28 cellular contexts compared by ENCODE assay signal in the genomic region with DNA sequence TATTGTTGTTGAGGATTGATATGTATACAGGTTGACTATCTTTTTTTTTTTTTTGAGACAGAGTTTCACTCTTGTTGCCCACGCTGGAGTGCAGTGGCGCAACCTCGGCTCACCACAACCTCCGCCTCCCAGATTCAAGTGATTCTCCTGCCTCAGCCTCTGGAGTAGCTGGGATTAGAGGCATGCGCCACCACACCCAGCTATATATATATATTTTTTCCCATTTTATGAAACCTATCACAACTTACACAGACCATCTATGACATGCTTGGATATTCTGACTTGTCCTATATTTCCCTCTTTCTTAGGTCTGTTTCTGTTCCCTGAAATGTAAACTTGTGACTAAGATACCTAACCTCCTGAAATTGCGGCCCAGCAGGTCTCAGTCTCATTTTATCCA. TPM values are rescaled to one million over a fixed set of nuclear protein-coding genes. Genes with fewer than 3 reads are reported as not detected.
DNase-seq lines count a peak whose midpoint lies in the region; ATAC-seq, FAIRE-seq and TF ChIP-seq lines count a peak whose summit lies in the region.
"Had no signal": no experiment of that assay in that cellular context is flagged by ENCODE, and none has a peak within 500 bp of the region (broad histone marks: within the 10 kb centered on the region; RNA-seq: fewer than 3 reads in every experiment).

No MANE protein-coding gene starts in this region.

- CTCF ChIA-PET in A549 (lab: Yijun Ruan, JAX): interaction anchor here (0.8 to 1.1 kb wide), 2 partner anchors 14 to 269 kb away, joined by 3 read pairs; no protein-coding TSS in a partner anchor

- H3K27ac Mint-ChIP-seq in GM23338: no peak overlapping the region
- no peak overlapping the region for H3K27ac Mint-ChIP-seq in type B pancreatic cell
- H3K27ac Mint-ChIP-seq: CD8-positive, alpha-beta T cell had no signal

- peaks cover 60% of the 10 kb centered on the region for H3K9me3 Mint-ChIP-seq in GM23338
- no peaks in the 10 kb centered on the region for H3K9me3 Mint-ChIP-seq in type B pancreatic cell
- H3K9me3 Mint-ChIP-seq: CD8-positive, alpha-beta T cell had no signal

- H3K27ac ChIP-seq in A549 (no peak overlapping the region), GM23338 (ENCODE audit: low read depth) (no peak overlapping the region)
- H3K27ac ChIP-seq: PC-9, SJCRH30 had no signal

- no peak overlapping the region for H3K4me3 Mint-ChIP-seq in GM23338
- H3K4me3 Mint-ChIP-seq in type B pancreatic cell: no peak overlapping the region
- H3K4me3 Mint-ChIP-seq: CD8-positive, alpha-beta T cell had no signal

- no peaks in the 10 kb centered on the region for H3F3A ChIP-seq in GM23338 (replicated peaks; ENCODE audit: low read depth)

- no peak for FAIRE-seq in A549 (lab: Jason Lieb, UNC)
- FAIRE-seq: A204.1, GM12892, H1 had no signal

- peaks cover 26% of the 10 kb centered on the region for H3K27me3 ChIP-seq in GM23338 (ENCODE audit: insufficient read depth)
- H3K27me3 ChIP-seq: SJCRH30 had no signal

- H3K4me3 ChIP-seq in A549: no peak overlapping the region
- H3K4me3 ChIP-seq in GM23338: no peak overlapping the region
- H3K4me3 ChIP-seq: PC-9, SJCRH30 had no signal

- no peak for TF ChIP-seq RAD21 in A549 (conservative IDR thresholded peaks at IDR 0.05 in 1 of 2, IDR thresholded peaks at IDR 0.05 in 1 of 2)

- TF ChIP-seq CTCF in A549 (IDR thresholded peaks at IDR 0.05) (no peak), GM23338 (conservative IDR thresholded peaks at IDR 0.05; ENCODE audit: low read depth in 2 of 2) (no peak), type B pancreatic cell (conservative IDR thresholded peaks at IDR 0.05) (no peak)

- H3K9me2 ChIP-seq in GM23338 (ENCODE audit: insufficient read depth): no peaks in the 10 kb centered on the region

- no peak overlapping the region for H2AFZ ChIP-seq in GM23338
- H2AFZ ChIP-seq: PC-9 had no signal

- no peaks in the 10 kb centered on the region for H4K20me1 ChIP-seq in GM23338 (replicated peaks; ENCODE audit: insufficient read depth)

- no peak for TF ChIP-seq POLR2A in A549 (IDR thresholded peaks at IDR 0.05; ENCODE audit: low read length)
- no peak for TF ChIP-seq POLR2A in erythroblast (IDR thresholded peaks at IDR 0.05; ENCODE audit: low read length)

- H3K36me3 Mint-ChIP-seq in GM23338 (ENCODE audit: low read depth) (peaks cover 16% of the 10 kb centered on the region), type B pancreatic cell (no peaks in the 10 kb centered on the region)
- H3K36me3 Mint-ChIP-seq: CD8-positive, alpha-beta T cell had no signal

- H3K4me1 ChIP-seq in A549 (peaks cover 15% of the 10 kb centered on the region), GM23338 (ENCODE audit: insufficient read depth) (no peaks in the 10 kb centered on the region)
- H3K4me1 ChIP-seq: Caco-2, SJCRH30 had no signal

- H3K79me2 ChIP-seq in GM23338 (replicated peaks; ENCODE audit: insufficient read depth): no peaks in the 10 kb centered on the region

- H3K9me3 ChIP-seq in A549: peaks cover 20% of the 10 kb centered on the region
- H3K9me3 ChIP-seq: SJCRH30 had no signal

- H3K27me3 Mint-ChIP-seq in GM23338 (ENCODE audit: insufficient read depth, low read depth, poor library complexity) (peaks cover 19% of the 10 kb centered on the region), type B pancreatic cell (peaks cover 6% of the 10 kb centered on the region)

- POLR2A ChIA-PET in A549 (lab: Yijun Ruan, JAX): no interaction called here

- DNase-seq in A549 (ENCODE audit: low read depth in 1 of 2, low spot score in 1 of 2) (no peak), GM23338 (ENCODE audit: low spot score) (peak; percentile 23), OCI-M1 (lab: John Stamatoyannopoulos, UW) (peak; percentile 21), type B pancreatic cell (ENCODE audit: extremely low spot score, unreplicated experiment) (no peak), erythroblast (lab: John Stamatoyannopoulos, UW) (no peak)
- DNase-seq in activated CD4-positive, CD25-positive, alpha-beta regulatory T cell treated with anti-CD3 and anti-CD28 coated beads, Interleukin-2, amount 50 U/mL, for 72 hours: no peak
- DNase-seq: AML-193; Caco-2; CD8-positive, alpha-beta T cell; DMS79 treated with DMSO at 0.1 percent for 48 hours; KBM-7; MM.1S; NCI-H1105; NCI-H1436 treated with DMSO at 0.1 percent for 48 hours; NCI-H187 treated with DMSO at 0.1 percent for 48 hours; NCI-H2171 treated with DMSO at 0.1 percent for 48 hours; NCI-H345; NCI-H510A treated with DMSO at 0.1 percent for 48 hours; NCI-H774; PC-9; SJCRH30; T-helper 2 cell had no signal

- peaks cover 6% of the 10 kb centered on the region; the same call in 1 of the 2 replicates for H3K36me3 ChIP-seq in GM23338 (ENCODE audit: insufficient read depth)
- H3K36me3 ChIP-seq: SJCRH30 had no signal

- no peak for TF ChIP-seq EP300 in A549 (IDR thresholded peaks at IDR 0.05)

- WGBS in A549 (ENCODE audit: missing lambda C conversion rate): 62% methylated on average over 6 of the region's 6 CpGs

- no peaks in the 10 kb centered on the region for H3K4me1 Mint-ChIP-seq in GM23338
- H3K4me1 Mint-ChIP-seq in type B pancreatic cell (ENCODE audit: unreplicated experiment): no peaks in the 10 kb centered on the region

- no peak overlapping the region for H3K4me2 ChIP-seq in A549
- no peak overlapping the region for H3K4me2 ChIP-seq in GM23338
- H3K4me2 ChIP-seq: PC-9 had no signal

- ATAC-seq in A549 (no peak), GM23338 (no peak)
- ATAC-seq: CD8-positive, alpha-beta T cell; HCT116; Right ventricle myocardium inferior had no signal

TF ChIP-seq in GM23338, 12 proteins besides CTCF, POLR2A, EP300 and RAD21 (continues in another document):
- TF ChIP-seq, protein P1, sequence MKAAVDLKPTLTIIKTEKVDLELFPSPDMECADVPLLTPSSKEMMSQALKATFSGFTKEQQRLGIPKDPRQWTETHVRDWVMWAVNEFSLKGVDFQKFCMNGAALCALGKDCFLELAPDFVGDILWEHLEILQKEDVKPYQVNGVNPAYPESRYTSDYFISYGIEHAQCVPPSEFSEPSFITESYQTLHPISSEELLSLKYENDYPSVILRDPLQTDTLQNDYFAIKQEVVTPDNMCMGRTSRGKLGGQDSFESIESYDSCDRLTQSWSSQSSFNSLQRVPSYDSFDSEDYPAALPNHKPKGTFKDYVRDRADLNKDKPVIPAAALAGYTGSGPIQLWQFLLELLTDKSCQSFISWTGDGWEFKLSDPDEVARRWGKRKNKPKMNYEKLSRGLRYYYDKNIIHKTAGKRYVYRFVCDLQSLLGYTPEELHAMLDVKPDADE (IDR thresholded peaks at IDR 0.05): no peak
- TF ChIP-seq ZNF331 (CRISPR knock-in tag; IDR thresholded peaks at IDR 0.05; ENCODE audit: low read depth) (no peak), EZH2phosphoT487 (IDR thresholded peaks at IDR 0.05; ENCODE audit: unreplicated experiment) (no peak)

RNA-seq across cellular contexts. Expression of gene CD14, which starts 5.0 kb away (rescaled TPM):
- polyA plus RNA-seq in A549 (2011; rRNA removed) (3.3 and 6.3 TPM in 2 replicates), A549 (2017; fragmentation: RNase III; extraction: RNeasy Plus Mini Kit Qiagen cat#74134 plus additional on column Dnase treatment) (2.0 to 3.5 TPM (median 2.9 TPM) in 3 replicates), GM23338 (2016; fragmentation: Nextera tagmentation; extraction: Ambion mirVana) (0.17 TPM in 1 of 2 replicates, not detected in the other)
- polyA plus RNA-seq in A549 (2012; cell fraction: cytosol; rRNA removed): 3.4 and 4.3 TPM in 2 replicates
- polyA plus RNA-seq in A549 (2012; cell fraction: nucleus; rRNA removed): 8.4 and 11.5 TPM in 2 replicates
- 1.4 and 2.0 TPM in 2 replicates for polyA minus RNA-seq in A549 (2011; rRNA and poly(A)+ RNA removed)
- not detected in 2 replicates for total RNA-seq in GM23338 (2014; rRNA removed; shearing (Covaris generic))
- total RNA-seq in type B pancreatic cell (ENCODE audit: low replicate concordance): 0.17 TPM in 1 of 2 replicates, not detected in the other
- total RNA-seq: H1, HT1080 had no signal

RNA-seq across cellular contexts. Expression of gene TMCO6, which starts 11.3 kb away (rescaled TPM):
- 11.8 and 14.6 TPM in 2 replicates for polyA plus RNA-seq in A549 (2011; rRNA removed)
- polyA plus RNA-seq in A549 (2012; cell fraction: cytosol; rRNA removed): 21.8 and 22.9 TPM in 2 replicates
- 109 and 131 TPM in 2 replicates for polyA plus RNA-seq in A549 (2012; cell fraction: nucleus; rRNA removed)
- polyA plus RNA-seq in A549 (2017; fragmentation: RNase III; extraction: RNeasy Plus Mini Kit Qiagen cat#74134 plus additional on column Dnase treatment): 13.3 to 18.1 TPM (median 16.1 TPM) in 3 replicates
- polyA minus RNA-seq in A549 (2011; rRNA and poly(A)+ RNA removed): 17.2 and 18.1 TPM in 2 replicates
- total RNA-seq in GM23338 (2014; rRNA removed; shearing (Covaris generic)): 19.9 and 37.4 TPM in 2 replicates
- polyA plus RNA-seq in GM23338 (2016; fragmentation: Nextera tagmentation; extraction: Ambion mirVana): 18.7 and 19.0 TPM in 2 replicates
- total RNA-seq in type B pancreatic cell (ENCODE audit: low replicate concordance): 26.2 and 29.4 TPM in 2 replicates

RNA-seq across cellular contexts. Expression of gene NDUFA2, which starts 19.5 kb away (rescaled TPM):
- 100 and 119 TPM in 2 replicates for polyA plus RNA-seq in A549 (2011; rRNA removed)
- polyA plus RNA-seq in A549 (2012; cell fraction: cytosol; rRNA removed): 251 and 267 TPM in 2 replicates
- 108 and 112 TPM in 2 replicates for polyA plus RNA-seq in A549 (2012; cell fraction: nucleus; rRNA removed)
- polyA plus RNA-seq in A549 (2017; fragmentation: RNase III; extraction: RNeasy Plus Mini Kit Qiagen cat#74134 plus additional on column Dnase treatment): 175 to 185 TPM (median 180 TPM) in 3 replicates
- 13.2 and 15.0 TPM in 2 replicates for polyA minus RNA-seq in A549 (2011; rRNA and poly(A)+ RNA removed)
- 48.8 and 55.7 TPM in 2 replicates for total RNA-seq in GM23338 (2014; rRNA removed; shearing (Covaris generic))
- 292 and 317 TPM in 2 replicates for polyA plus RNA-seq in GM23338 (2016; fragmentation: Nextera tagmentation; extraction: Ambion mirVana)
- total RNA-seq in type B pancreatic cell (ENCODE audit: low replicate concordance): 65.0 and 66.4 TPM in 2 replicates

RNA-seq across cellular contexts. Expression of gene IK, which starts 19.7 kb away (rescaled TPM):
- polyA plus RNA-seq in A549 (2011; rRNA removed) (120 and 158 TPM in 2 replicates), A549 (2017; fragmentation: RNase III; extraction: RNeasy Plus Mini Kit Qiagen cat#74134 plus additional on column Dnase treatment) (150 to 170 TPM (median 160 TPM) in 3 replicates), GM23338 (2016; fragmentation: Nextera tagmentation; extraction: Ambion mirVana) (116 and 128 TPM in 2 replicates)
- 62.3 and 74.5 TPM in 2 replicates for polyA plus RNA-seq in A549 (2012; cell fraction: cytosol; rRNA removed)
- polyA plus RNA-seq in A549 (2012; cell fraction: nucleus; rRNA removed): 39.0 and 55.2 TPM in 2 replicates
- polyA minus RNA-seq in A549 (2011; rRNA and poly(A)+ RNA removed): 66.2 and 70.6 TPM in 2 replicates
- total RNA-seq in GM23338 (2014; rRNA removed; shearing (Covaris generic)): 58.9 and 77.3 TPM in 2 replicates
- 81.9 and 100 TPM in 2 replicates for total RNA-seq in type B pancreatic cell (ENCODE audit: low replicate concordance)

RNA-seq across cellular contexts. Expression of gene WDR55, which starts 36.7 kb away (rescaled TPM):
- polyA plus RNA-seq in A549 (2011; rRNA removed): 23.3 and 26.6 TPM in 2 replicates
- polyA plus RNA-seq in A549 (2012; cell fraction: cytosol; rRNA removed): 28.4 and 34.4 TPM in 2 replicates
- polyA plus RNA-seq in A549 (2012; cell fraction: nucleus; rRNA removed): 63.2 and 66.3 TPM in 2 replicates
- 32.1 to 39.2 TPM (median 36.2 TPM) in 3 replicates for polyA plus RNA-seq in A549 (2017; fragmentation: RNase III; extraction: RNeasy Plus Mini Kit Qiagen cat#74134 plus additional on column Dnase treatment)
- 25.6 and 30.4 TPM in 2 replicates for polyA minus RNA-seq in A549 (2011; rRNA and poly(A)+ RNA removed)
- 18.0 and 22.7 TPM in 2 replicates for total RNA-seq in GM23338 (2014; rRNA removed; shearing (Covaris generic))
- polyA plus RNA-seq in GM23338 (2016; fragmentation: Nextera tagmentation; extraction: Ambion mirVana): 9.3 and 9.6 TPM in 2 replicates
- 29.4 and 32.4 TPM in 2 replicates for total RNA-seq in type B pancreatic cell (ENCODE audit: low replicate concordance)

Comparison
In these comparisons a context has a peak if more than half of its experiments do, and no peak if none do; other contexts are left out.
1. DNase-seq: peak in GM23338 (single experiment) and OCI-M1 (single experiment); none in A549 (0 of 2), activated CD4-positive, CD25-positive, alpha-beta regulatory T cell treated with anti-CD3 and anti-CD28 coated beads, Interleukin-2, amount 50 U/mL, for 72 hours (single experiment), type B pancreatic cell (single experiment) and erythroblast (0 of 2).